9 cellular contexts compared by ENCODE assay signal in the genomic region with DNA sequence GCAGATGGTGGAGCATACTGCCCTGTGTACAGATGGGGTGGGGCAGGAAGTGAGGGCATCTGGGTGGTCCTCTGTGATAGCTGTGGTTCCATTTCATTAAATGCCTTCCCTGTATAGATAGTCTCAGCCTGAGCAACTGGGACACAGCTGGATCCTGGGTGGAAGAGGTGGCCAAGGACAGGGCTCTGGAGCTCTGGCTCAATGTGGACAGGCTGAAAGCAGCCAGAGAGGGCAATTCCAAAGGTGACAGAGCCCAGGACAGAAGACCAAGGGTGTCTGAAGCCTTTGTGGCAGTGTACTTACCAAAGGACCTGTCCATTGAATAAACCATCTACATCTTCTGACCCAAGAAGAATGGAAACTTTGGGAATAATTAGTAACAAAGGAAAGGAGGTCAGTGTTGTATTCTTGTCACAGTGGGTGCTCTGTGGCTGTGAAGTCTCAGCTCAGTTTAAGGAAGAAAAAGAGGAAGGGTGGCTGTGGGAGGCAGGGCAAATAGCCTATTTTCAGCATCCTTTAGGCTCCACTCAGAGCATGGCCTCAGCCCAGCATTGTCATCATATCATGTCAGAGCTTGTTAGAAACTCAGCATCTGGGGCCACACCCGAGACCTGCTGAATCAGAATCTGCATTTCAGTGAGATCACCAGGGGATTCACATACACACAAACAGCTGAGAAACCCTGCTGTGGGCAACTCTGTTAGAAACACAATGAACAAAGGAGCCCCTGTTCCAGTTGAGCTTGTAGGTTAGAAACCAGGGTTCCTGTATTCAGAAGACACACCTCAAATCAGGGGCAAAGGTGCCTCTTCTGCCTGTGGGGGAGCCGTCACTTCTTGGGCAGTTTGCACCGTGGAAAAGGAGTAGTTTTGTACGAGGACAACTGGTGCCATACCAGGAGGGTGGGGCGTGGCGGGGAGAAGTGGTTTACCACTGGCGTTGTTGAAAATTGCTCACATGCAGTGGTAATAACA.
A peak's percentile ranks its signal among the peaks of the same experiment; 100 is the strongest.
DNase-seq lines count a peak whose midpoint lies in the region; ATAC-seq and TF ChIP-seq lines count a peak whose summit lies in the region.
"Had no signal": no experiment of that assay in that cellular context is flagged by ENCODE, and none has a peak within 500 bp of the region (broad histone marks: within the 10 kb centered on the region; RNA-seq: fewer than 3 reads in every experiment).

No MANE protein-coding gene starts in this region.

- POLR2A ChIA-PET in activated CD4-positive, alpha-beta T cell treated with anti-CD3 and anti-CD28 coated beads, Interleukin-2, amount 10 ng/mL, durations not matched to agents 7 days and 5 days (lab: Charles Lee): interaction anchor here (0.5 to 0.6 kb wide), 2 partner anchors 26 kb away, joined by 3 read pairs; no protein-coding TSS in a partner anchor

- H3K27ac ChIP-seq in coronary artery: peak overlapping the region in 1 of 2 donors; percentile 40
- H3K27ac ChIP-seq: C4-2B had no signal

- no peaks in the 10 kb centered on the region for H3K9me3 Mint-ChIP-seq in activated CD4-positive, alpha-beta T cell treated with anti-CD3 and anti-CD28 coated beads, Interleukin-2, amount 10 ng/mL, durations not matched to agents 7 days and 5 days

- no peak for TF ChIP-seq CTCF in fibroblast of mammary gland (conservative IDR thresholded peaks at IDR 0.05; ENCODE audit: control insufficient read depth, insufficient read depth, low read depth, low read length)
- no peak for TF ChIP-seq CTCF in coronary artery (IDR thresholded peaks at IDR 0.05)

- H3K4me1 Mint-ChIP-seq in activated CD4-positive, alpha-beta T cell treated with anti-CD3 and anti-CD28 coated beads, Interleukin-2, amount 10 ng/mL, durations not matched to agents 7 days and 5 days: peaks cover 72% of the 10 kb centered on the region

- H3K27ac Mint-ChIP-seq in activated CD4-positive, alpha-beta T cell treated with anti-CD3 and anti-CD28 coated beads, Interleukin-2, amount 10 ng/mL, durations not matched to agents 7 days and 5 days: peak overlapping the region; percentile 90

- H3K27me3 Mint-ChIP-seq in activated CD4-positive, alpha-beta T cell treated with anti-CD3 and anti-CD28 coated beads, Interleukin-2, amount 10 ng/mL, durations not matched to agents 7 days and 5 days: no peaks in the 10 kb centered on the region

- CTCF ChIA-PET in activated CD4-positive, alpha-beta T cell treated with anti-CD3 and anti-CD28 coated beads, Interleukin-2, amount 10 ng/mL, durations not matched to agents 7 days and 5 days (lab: Charles Lee): interaction anchor here (0.8 to 2.7 kb wide), 9 partner anchors 9 to 732 kb away, joined by 3 to 7 read pairs (median 4); no protein-coding TSS in a partner anchor

- no peak for DNase-seq in left ventricle myocardium superior
- no peak for DNase-seq in cardiac septum (ENCODE audit: low spot score)
- peak; percentile 69 for DNase-seq in activated CD4-positive, alpha-beta T cell treated with anti-CD3 and anti-CD28 coated beads, Interleukin-2, amount 10 ng/mL, durations not matched to agents 7 days and 5 days
- DNase-seq in fibroblast of mammary gland (ENCODE audit: low read depth): peak; percentile 90
- DNase-seq in stimulated activated CD4-positive, alpha-beta T cell treated with anti-CD3 and anti-CD28 coated beads, Interleukin-1b, Interleukin-23, amount 100 ng/mL, for 4 hours (ENCODE audit: low read depth in 2 of 2): peak; percentile 39
- no peak for DNase-seq in coronary artery (ENCODE audit: low spot score)
- DNase-seq in GDM1 (lab: John Stamatoyannopoulos, UW): no peak

- H3K4me3 Mint-ChIP-seq in activated CD4-positive, alpha-beta T cell treated with anti-CD3 and anti-CD28 coated beads, Interleukin-2, amount 10 ng/mL, durations not matched to agents 7 days and 5 days: peak overlapping the region; percentile 23

- H3K4me3 ChIP-seq in fibroblast of mammary gland (ENCODE audit: control insufficient read depth, low read depth, low read length) (no peak overlapping the region), coronary artery (no peak overlapping the region)

- intact Hi-C loops in left ventricle myocardium superior (cut with micrococcal nuclease) (no loop called here), cardiac septum (cut with DNase I) (no loop called here)

- H3K36me3 Mint-ChIP-seq in activated CD4-positive, alpha-beta T cell treated with anti-CD3 and anti-CD28 coated beads, Interleukin-2, amount 10 ng/mL, durations not matched to agents 7 days and 5 days (ENCODE audit: low read depth): peaks cover 72% of the 10 kb centered on the region

- ATAC-seq in left ventricle myocardium superior (peak; percentile 21), HG03442 (IDR thresholded peaks at IDR 0.05; ENCODE audit: unreplicated experiment) (peak; percentile 52)

Comparison
In these comparisons a context has a peak if more than half of its experiments do, and no peak if none do; other contexts are left out.
1. DNase-seq: peak in activated CD4-positive, alpha-beta T cell treated with anti-CD3 and anti-CD28 coated beads, Interleukin-2, amount 10 ng/mL, durations not matched to agents 7 days and 5 days (single experiment), fibroblast of mammary gland (single experiment) and stimulated activated CD4-positive, alpha-beta T cell treated with anti-CD3 and anti-CD28 coated beads, Interleukin-1b, Interleukin-23, amount 100 ng/mL, for 4 hours (2 of 2); none in left ventricle myocardium superior (single experiment), cardiac septum (single experiment), coronary artery (single experiment) and GDM1 (single experiment).